Comparison of ENCODE assay signal across 10 cellular contexts in genomic region chr11:113313601-113314000, GRCh38. TPM values are rescaled to one million over a fixed set of nuclear protein-coding genes. Genes with fewer than 3 reads are reported as not detected.
DNase-seq lines count a peak whose midpoint lies in the region; ATAC-seq and TF ChIP-seq lines count a peak whose summit lies in the region.
"Had no signal": no experiment of that assay in that cellular context is flagged by ENCODE, and none has a peak within 500 bp of the region (broad histone marks: within the 10 kb centered on the region; RNA-seq: fewer than 3 reads in every experiment).

No MANE protein-coding gene starts in this region.

- TF ChIP-seq CTCF in activated B cell treated with CpG ODN at 0.5 μM for 24 hours (IDR thresholded peaks at IDR 0.05) (no peak), suprapubic skin (IDR thresholded peaks at IDR 0.05) (no peak)

- H3K27me3 Mint-ChIP-seq in activated T-cell treated with anti-CD3 and anti-CD28 coated beads, Interleukin-2, amount 50 U/mL, for 24 hours, result no peaks in the 10 kb centered on the region
- no peaks in the 10 kb centered on the region for H3K27me3 Mint-ChIP-seq in activated B cell treated with CpG ODN at 0.5 μM for 24 hours

- POLR2A ChIA-PET in activated B cell treated with CpG ODN at 0.5 μM for 24 hours (lab: Charles Lee), result interaction anchor here (0.6 to 1.4 kb wide), 4 partner anchors 7 to 1088 kb away, joined by 3 to 10 read pairs (median 5); partner anchors contain the start of genes PTS and ZW10

- peaks cover 17% of the 10 kb centered on the region for H3K4me1 ChIP-seq in iPS-18a (ENCODE audit: control insufficient read depth, low read depth, low read length)
- H3K4me1 ChIP-seq in suprapubic skin, result peaks cover 31% of the 10 kb centered on the region

- TF ChIP-seq POLR2A in suprapubic skin (IDR thresholded peaks at IDR 0.05), result no peak

- no peaks in the 10 kb centered on the region for H3K9me3 ChIP-seq in iPS-18a (ENCODE audit: control insufficient read depth, low read depth, low read length)
- no peaks in the 10 kb centered on the region for H3K9me3 ChIP-seq in suprapubic skin
- H3K9me3 ChIP-seq: ovary had no signal

- H3K27ac Mint-ChIP-seq in activated T-cell treated with anti-CD3 and anti-CD28 coated beads, Interleukin-2, amount 50 U/mL, for 24 hours, result peak overlapping the region; percentile 92
- H3K27ac Mint-ChIP-seq in activated B cell treated with CpG ODN at 0.5 μM for 24 hours, result peak overlapping the region; percentile 67
- H3K27ac Mint-ChIP-seq: endodermal cell had no signal

- no peak for DNase-seq in activated T-cell treated with anti-CD3 and anti-CD28 coated beads, Interleukin-2, amount 50 U/mL, for 24 hours
- DNase-seq in activated T-cell treated with anti-CD3 and anti-CD28 coated beads, Interleukin-2, amount 50 U/mL, for 48 hours, result no peak
- no peak for DNase-seq in activated B cell treated with CpG ODN at 0.5 μM for 24 hours
- no peak for DNase-seq in suprapubic skin (ENCODE audit: low spot score in 2 of 2)
- no peak for DNase-seq in SK-N-DZ (ENCODE audit: low spot score)
- no peak for DNase-seq in Ammon's horn (ENCODE audit: low spot score)
- DNase-seq in DMS153 treated with DMSO at 0.1 percent for 48 hours (lab: John Stamatoyannopoulos, UW; ENCODE audit: unreplicated experiment), result no peak

- H3K27ac ChIP-seq in iPS-18a (ENCODE audit: low read length) (no peak overlapping the region), suprapubic skin (no peak overlapping the region)

- peaks cover 32% of the 10 kb centered on the region for H3K36me3 Mint-ChIP-seq in activated T-cell treated with anti-CD3 and anti-CD28 coated beads, Interleukin-2, amount 50 U/mL, for 24 hours (ENCODE audit: low read depth)
- H3K36me3 Mint-ChIP-seq in activated B cell treated with CpG ODN at 0.5 μM for 24 hours (ENCODE audit: low read depth), result peaks cover 19% of the 10 kb centered on the region

- peaks cover 14% of the 10 kb centered on the region for H3K27me3 ChIP-seq in iPS-18a (ENCODE audit: control insufficient read depth, insufficient read depth, low read length)
- no peaks in the 10 kb centered on the region for H3K27me3 ChIP-seq in suprapubic skin
- H3K27me3 ChIP-seq: ovary had no signal

- peak overlapping the region; percentile 85 for H3K4me3 Mint-ChIP-seq in activated T-cell treated with anti-CD3 and anti-CD28 coated beads, Interleukin-2, amount 50 U/mL, for 24 hours
- H3K4me3 Mint-ChIP-seq in activated B cell treated with CpG ODN at 0.5 μM for 24 hours, result peak overlapping the region; percentile 85

- intact Hi-C loops in activated B cell treated with CpG ODN at 0.5 μM for 24 hours (cut with micrococcal nuclease), result loop anchor here (10.0 kb wide), 2 partner anchors 1029 to 1389 kb away; no protein-coding TSS in a partner anchor

- TF ChIP-seq EP300 in suprapubic skin (IDR thresholded peaks at IDR 0.05), result no peak

- H3K4me1 Mint-ChIP-seq in activated T-cell treated with anti-CD3 and anti-CD28 coated beads, Interleukin-2, amount 50 U/mL, for 24 hours (ENCODE audit: low read depth), result peaks cover 31% of the 10 kb centered on the region
- H3K4me1 Mint-ChIP-seq in activated B cell treated with CpG ODN at 0.5 μM for 24 hours, result peaks cover 19% of the 10 kb centered on the region

- H3K9ac ChIP-seq in iPS-18a (ENCODE audit: low read length), result no peak overlapping the region

- H3K9me3 Mint-ChIP-seq in activated T-cell treated with anti-CD3 and anti-CD28 coated beads, Interleukin-2, amount 50 U/mL, for 24 hours, result no peaks in the 10 kb centered on the region
- H3K9me3 Mint-ChIP-seq in activated B cell treated with CpG ODN at 0.5 μM for 24 hours, result no peaks in the 10 kb centered on the region

- H3K36me3 ChIP-seq in iPS-18a (ENCODE audit: control insufficient read depth, low read depth, low read length) (no peaks in the 10 kb centered on the region), suprapubic skin (peaks cover 9% of the 10 kb centered on the region)
- H3K36me3 ChIP-seq: ovary had no signal

- H3K4me3 ChIP-seq in iPS-18a (ENCODE audit: low read length), result peak overlapping the region; percentile 77
- H3K4me3 ChIP-seq in suprapubic skin, result peak overlapping the region; percentile 72

- 74% methylated on average over 3 of the region's 3 CpGs for WGBS in suprapubic skin

- CTCF ChIA-PET in activated B cell treated with CpG ODN at 0.5 μM for 24 hours (lab: Charles Lee), result interaction anchor here (1.0 to 2.5 kb wide), 3 partner anchors 23 to 1027 kb away, joined by 3 to 12 read pairs (median 5); no protein-coding TSS in a partner anchor

- ATAC-seq in activated B cell treated with CpG ODN at 0.5 μM for 24 hours (ENCODE audit: low read depth), result no peak

RNA-seq across cellular contexts. Expression of gene TTC12, which starts 0.8 kb away (rescaled TPM):
- total RNA-seq in activated B cell treated with CpG ODN at 0.5 μM for 24 hours (21.3 and 25.2 TPM in 2 replicates), suprapubic skin (10 to 100 TPM in 3 of 4 donors, 1 to 10 TPM in 1; 9.5 to 67.8 (median 30.3) TPM)
- polyA plus RNA-seq in SK-N-DZ (2014; cell fraction: cytosol; rRNA removed), result 6.3 and 6.8 TPM in 2 replicates
- 24.4 and 27.1 TPM in 2 replicates for polyA plus RNA-seq in SK-N-DZ (2014; cell fraction: nucleus; rRNA removed)
